ENCODE assay signal across 1 cellular context in the genomic region with DNA sequence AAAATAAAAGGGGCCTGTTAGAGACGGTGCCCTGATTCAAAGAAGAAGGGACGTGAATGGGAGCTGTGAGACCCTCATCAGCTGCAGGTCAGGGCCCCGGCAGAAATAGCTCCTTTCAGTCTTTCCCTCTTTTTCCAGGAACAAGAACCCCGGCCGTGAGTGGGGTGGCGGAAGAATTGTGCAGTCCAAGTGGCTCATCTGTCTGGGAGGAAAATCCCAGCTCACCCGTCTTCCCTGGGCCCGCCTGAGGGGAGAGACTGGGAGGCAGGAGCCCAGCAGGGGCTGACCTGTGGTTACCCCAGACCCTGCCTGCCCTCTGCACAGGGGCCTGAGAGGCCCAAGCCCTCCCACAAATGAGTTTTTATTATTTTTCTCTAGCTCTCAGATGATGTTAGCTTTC.
TF ChIP-seq lines count a peak whose summit lies in the region.

No MANE protein-coding gene starts in this region.

TF ChIP-seq in SK-N-SH treated with all-trans-retinoic acid at 6 μM for 48 hours, 23 proteins besides CTCF, POLR2A, EP300 and RAD21 (continued from another document):
- TF ChIP-seq ESRRG (CRISPR knock-in tag; IDR thresholded peaks at IDR 0.05), result no peak
- TF ChIP-seq, protein P1, sequence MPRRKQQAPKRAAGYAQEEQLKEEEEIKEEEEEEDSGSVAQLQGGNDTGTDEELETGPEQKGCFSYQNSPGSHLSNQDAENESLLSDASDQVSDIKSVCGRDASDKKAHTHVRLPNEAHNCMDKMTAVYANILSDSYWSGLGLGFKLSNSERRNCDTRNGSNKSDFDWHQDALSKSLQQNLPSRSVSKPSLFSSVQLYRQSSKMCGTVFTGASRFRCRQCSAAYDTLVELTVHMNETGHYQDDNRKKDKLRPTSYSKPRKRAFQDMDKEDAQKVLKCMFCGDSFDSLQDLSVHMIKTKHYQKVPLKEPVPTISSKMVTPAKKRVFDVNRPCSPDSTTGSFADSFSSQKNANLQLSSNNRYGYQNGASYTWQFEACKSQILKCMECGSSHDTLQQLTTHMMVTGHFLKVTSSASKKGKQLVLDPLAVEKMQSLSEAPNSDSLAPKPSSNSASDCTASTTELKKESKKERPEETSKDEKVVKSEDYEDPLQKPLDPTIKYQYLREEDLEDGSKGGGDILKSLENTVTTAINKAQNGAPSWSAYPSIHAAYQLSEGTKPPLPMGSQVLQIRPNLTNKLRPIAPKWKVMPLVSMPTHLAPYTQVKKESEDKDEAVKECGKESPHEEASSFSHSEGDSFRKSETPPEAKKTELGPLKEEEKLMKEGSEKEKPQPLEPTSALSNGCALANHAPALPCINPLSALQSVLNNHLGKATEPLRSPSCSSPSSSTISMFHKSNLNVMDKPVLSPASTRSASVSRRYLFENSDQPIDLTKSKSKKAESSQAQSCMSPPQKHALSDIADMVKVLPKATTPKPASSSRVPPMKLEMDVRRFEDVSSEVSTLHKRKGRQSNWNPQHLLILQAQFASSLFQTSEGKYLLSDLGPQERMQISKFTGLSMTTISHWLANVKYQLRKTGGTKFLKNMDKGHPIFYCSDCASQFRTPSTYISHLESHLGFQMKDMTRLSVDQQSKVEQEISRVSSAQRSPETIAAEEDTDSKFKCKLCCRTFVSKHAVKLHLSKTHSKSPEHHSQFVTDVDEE (CRISPR knock-in tag; IDR thresholded peaks at IDR 0.05), result no peak
- TF ChIP-seq, protein P2, sequence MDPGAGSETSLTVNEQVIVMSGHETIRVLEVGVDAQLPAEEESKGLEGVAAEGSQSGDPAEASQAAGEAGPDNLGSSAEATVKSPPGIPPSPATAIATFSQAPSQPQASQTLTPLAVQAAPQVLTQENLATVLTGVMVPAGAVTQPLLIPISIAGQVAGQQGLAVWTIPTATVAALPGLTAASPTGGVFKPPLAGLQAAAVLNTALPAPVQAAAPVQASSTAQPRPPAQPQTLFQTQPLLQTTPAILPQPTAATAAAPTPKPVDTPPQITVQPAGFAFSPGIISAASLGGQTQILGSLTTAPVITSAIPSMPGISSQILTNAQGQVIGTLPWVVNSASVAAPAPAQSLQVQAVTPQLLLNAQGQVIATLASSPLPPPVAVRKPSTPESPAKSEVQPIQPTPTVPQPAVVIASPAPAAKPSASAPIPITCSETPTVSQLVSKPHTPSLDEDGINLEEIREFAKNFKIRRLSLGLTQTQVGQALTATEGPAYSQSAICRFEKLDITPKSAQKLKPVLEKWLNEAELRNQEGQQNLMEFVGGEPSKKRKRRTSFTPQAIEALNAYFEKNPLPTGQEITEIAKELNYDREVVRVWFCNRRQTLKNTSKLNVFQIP (CRISPR knock-in tag; IDR thresholded peaks at IDR 0.05; ENCODE audit: borderline replicate concordance, low read depth), result no peak
- no peak for TF ChIP-seq ARNTL (CRISPR knock-in tag; IDR thresholded peaks at IDR 0.05; ENCODE audit: borderline replicate concordance, low read depth)
- TF ChIP-seq, protein P3, sequence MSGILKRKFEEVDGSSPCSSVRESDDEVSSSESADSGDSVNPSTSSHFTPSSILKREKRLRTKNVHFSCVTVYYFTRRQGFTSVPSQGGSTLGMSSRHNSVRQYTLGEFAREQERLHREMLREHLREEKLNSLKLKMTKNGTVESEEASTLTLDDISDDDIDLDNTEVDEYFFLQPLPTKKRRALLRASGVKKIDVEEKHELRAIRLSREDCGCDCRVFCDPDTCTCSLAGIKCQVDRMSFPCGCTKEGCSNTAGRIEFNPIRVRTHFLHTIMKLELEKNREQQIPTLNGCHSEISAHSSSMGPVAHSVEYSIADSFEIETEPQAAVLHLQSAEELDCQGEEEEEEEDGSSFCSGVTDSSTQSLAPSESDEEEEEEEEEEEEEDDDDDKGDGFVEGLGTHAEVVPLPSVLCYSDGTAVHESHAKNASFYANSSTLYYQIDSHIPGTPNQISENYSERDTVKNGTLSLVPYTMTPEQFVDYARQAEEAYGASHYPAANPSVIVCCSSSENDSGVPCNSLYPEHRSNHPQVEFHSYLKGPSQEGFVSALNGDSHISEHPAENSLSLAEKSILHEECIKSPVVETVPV (CRISPR knock-in tag; IDR thresholded peaks at IDR 0.05), result no peak
- no peak for TF ChIP-seq OSR1 (CRISPR knock-in tag; IDR thresholded peaks at IDR 0.05)
- TF ChIP-seq GLIS3 (CRISPR knock-in tag; IDR thresholded peaks at IDR 0.05), result no peak
- no peak for TF ChIP-seq TOX (CRISPR knock-in tag; IDR thresholded peaks at IDR 0.05; ENCODE audit: borderline replicate concordance)
- no peak for TF ChIP-seq PPARA (CRISPR knock-in tag; IDR thresholded peaks at IDR 0.05; ENCODE audit: borderline replicate concordance)
